Comparison of ENCODE assay signal across 13 cellular contexts in genomic region chr7:2629740-2630681, GRCh38. TPM values are rescaled to one million over a fixed set of nuclear protein-coding genes. Genes with fewer than 3 reads are reported as not detected.
DNase-seq lines count a peak whose midpoint lies in the region; FAIRE-seq and TF ChIP-seq lines count a peak whose summit lies in the region.
"Had no signal": no experiment of that assay in that cellular context is flagged by ENCODE, and none has a peak within 500 bp of the region (broad histone marks: within the 10 kb centered on the region; RNA-seq: fewer than 3 reads in every experiment).

No MANE protein-coding gene starts in this region.

- peak overlapping the region in 4 of 5 experiments; percentile 43 to 93 (median 68) for H3K27ac Mint-ChIP-seq in brain
- no peak overlapping the region for H3K27ac Mint-ChIP-seq in activated T-cell treated with anti-CD3 and anti-CD28 coated beads, Interleukin-2, amount 50 U/mL, for 24 hours

- peak overlapping the region in 1 of 5 experiments; percentile 53 for H3K4me3 Mint-ChIP-seq in brain
- H3K4me3 Mint-ChIP-seq in activated T-cell treated with anti-CD3 and anti-CD28 coated beads, Interleukin-2, amount 50 U/mL, for 24 hours: no peak overlapping the region

- TF ChIP-seq CTCF in brain (conservative IDR thresholded peaks at IDR 0.05): no peak

- H3K36me3 Mint-ChIP-seq in brain: no peaks in the 10 kb centered on the region
- peaks cover 3% of the 10 kb centered on the region for H3K36me3 Mint-ChIP-seq in activated T-cell treated with anti-CD3 and anti-CD28 coated beads, Interleukin-2, amount 50 U/mL, for 24 hours (ENCODE audit: low read depth)
- H3K36me3 Mint-ChIP-seq: naive thymus-derived CD4-positive, alpha-beta T cell had no signal

- peak; percentile 59 for DNase-seq in activated effector memory CD4-positive, alpha-beta T cell treated with anti-CD3 and anti-CD28 coated beads, Interleukin-2, amount 50 U/mL, for 16 hours
- no peak for DNase-seq in activated effector memory CD4-positive, alpha-beta T cell treated with Interleukin-2 at 50 U/mL for 16 hours
- DNase-seq in medulla oblongata (ENCODE audit: extremely low spot score) (peak; percentile 48), urothelium cell line (ENCODE audit: low spot score) (no peak), superior temporal gyrus (ENCODE audit: extremely low spot score) (no peak), NCI-H187 (lab: John Stamatoyannopoulos, UW) (no peak)
- DNase-seq in activated T-cell treated with anti-CD3 and anti-CD28 coated beads, Interleukin-2, amount 50 U/mL, for 24 hours: no peak
- DNase-seq: effector CD8-positive, alpha-beta T cell; GDM1; Karpas-422; naive thymus-derived CD4-positive, alpha-beta T cell; stimulated activated CD4-positive, alpha-beta T cell treated with anti-CD3 and anti-CD28 coated beads, Interleukin-15, amount 100 ng/mL, for 24 hours had no signal

- H3K9me3 Mint-ChIP-seq in brain: no peaks in the 10 kb centered on the region
- H3K9me3 Mint-ChIP-seq in activated T-cell treated with anti-CD3 and anti-CD28 coated beads, Interleukin-2, amount 50 U/mL, for 24 hours: no peaks in the 10 kb centered on the region
- H3K9me3 Mint-ChIP-seq: naive thymus-derived CD4-positive, alpha-beta T cell had no signal

- H3K4me1 Mint-ChIP-seq in brain: peaks cover 44% of the 10 kb centered on the region
- peaks cover 22% of the 10 kb centered on the region for H3K4me1 Mint-ChIP-seq in activated T-cell treated with anti-CD3 and anti-CD28 coated beads, Interleukin-2, amount 50 U/mL, for 24 hours (ENCODE audit: low read depth)

- peak; percentile 95 for FAIRE-seq in urothelium cell line (lab: Jason Lieb, UNC)

- H3K27me3 Mint-ChIP-seq in brain: peaks cover 3% of the 10 kb centered on the region
- H3K27me3 Mint-ChIP-seq in activated T-cell treated with anti-CD3 and anti-CD28 coated beads, Interleukin-2, amount 50 U/mL, for 24 hours: peaks cover 4% of the 10 kb centered on the region

RNA-seq across cellular contexts. Expression of gene TTYH3, which starts 1.8 kb away (rescaled TPM):
- 48.7 TPM for polyA plus RNA-seq in brain (ENCODE audit: insufficient read depth, low read depth, low replicate concordance)

RNA-seq across cellular contexts. Expression of gene AMZ1, which starts 58.0 kb away (rescaled TPM):
- polyA plus RNA-seq in brain (ENCODE audit: insufficient read depth, low read depth, low replicate concordance): 2.4 TPM

Comparison
In these comparisons a context has a peak if more than half of its experiments do, and no peak if none do; other contexts are left out.
1. DNase-seq: peak in activated effector memory CD4-positive, alpha-beta T cell treated with anti-CD3 and anti-CD28 coated beads, Interleukin-2, amount 50 U/mL, for 16 hours (single experiment) and medulla oblongata (single experiment); none in activated effector memory CD4-positive, alpha-beta T cell treated with Interleukin-2 at 50 U/mL for 16 hours (single experiment), urothelium cell line (single experiment), superior temporal gyrus (single experiment), activated T-cell treated with anti-CD3 and anti-CD28 coated beads, Interleukin-2, amount 50 U/mL, for 24 hours (single experiment) and NCI-H187 (0 of 2).